Comparison of ENCODE assay signal across 3 cellular contexts in genomic region chr7:44187636-44188416, GRCh38.
TF ChIP-seq lines count a peak whose summit lies in the region.

No MANE protein-coding gene starts in this region.

TF ChIP-seq in H1, 55 proteins besides CTCF, POLR2A, EP300 and RAD21:
- no peak for TF ChIP-seq POLR2AphosphoS5 (IDR thresholded peaks at IDR 0.05; ENCODE audit: low read depth, low read length)
- no peak for TF ChIP-seq TAF7 (optimal IDR thresholded peaks at IDR 0.05; ENCODE audit: borderline replicate concordance, low read depth, low read length)
- no peak for TF ChIP-seq GTF2F1 (IDR thresholded peaks at IDR 0.05; ENCODE audit: borderline replicate concordance, low read depth, low read length)
- no peak for TF ChIP-seq NRF1 (IDR thresholded peaks at IDR 0.05; ENCODE audit: low read depth, low read length)
- no peak for TF ChIP-seq KDM4A (IDR thresholded peaks at IDR 0.05; ENCODE audit: low read depth, low read length, severe bottlenecking)
- TF ChIP-seq RNF2 (IDR thresholded peaks at IDR 0.05; ENCODE audit: borderline replicate concordance, low read depth, low read length, missing control alignments, poor library complexity, severe bottlenecking): no peak
- no peak for TF ChIP-seq CBX8 (IDR thresholded peaks at IDR 0.05; ENCODE audit: borderline replicate concordance, low read depth, low read length)
- no peak for TF ChIP-seq SP4 (IDR thresholded peaks at IDR 0.05; ENCODE audit: low read length)
- no peak for TF ChIP-seq EZH2 (IDR thresholded peaks at IDR 0.05; ENCODE audit: low read depth, low read length, severe bottlenecking)
- TF ChIP-seq SAP30 (IDR thresholded peaks at IDR 0.05; ENCODE audit: insufficient read depth, insufficient replicate concordance, low read length): no peak
- TF ChIP-seq CREB1 (IDR thresholded peaks at IDR 0.05): no peak
- no peak for TF ChIP-seq CHD1 (IDR thresholded peaks at IDR 0.05; ENCODE audit: low read depth, low read length)
- no peak for TF ChIP-seq HDAC2 (IDR thresholded peaks at IDR 0.05; ENCODE audit: borderline replicate concordance in 1 of 2, low read depth in 2 of 2, low read length in 2 of 2)
- no peak for TF ChIP-seq KDM5A (IDR thresholded peaks at IDR 0.05; ENCODE audit: low read length)
- TF ChIP-seq JUND (IDR thresholded peaks at IDR 0.05; ENCODE audit: low read length): no peak

TF ChIP-seq in neural cell, 6 proteins besides CTCF, POLR2A, EP300 and RAD21:
- TF ChIP-seq MXI1 (conservative IDR thresholded peaks at IDR 0.05; ENCODE audit: poor library complexity, severe bottlenecking) (no peak), SMC3 (conservative IDR thresholded peaks at IDR 0.05; ENCODE audit: poor library complexity) (no peak), EZH2 (IDR thresholded peaks at IDR 0.05; ENCODE audit: borderline replicate concordance, insufficient read depth, low read length, poor library complexity, severe bottlenecking) (no peak), REST (IDR thresholded peaks at IDR 0.05; ENCODE audit: borderline replicate concordance) (no peak)

TF ChIP-seq in SK-N-SH, 30 proteins besides CTCF, POLR2A, EP300 and RAD21:
- TF ChIP-seq RFX5 (IDR thresholded peaks at IDR 0.05; ENCODE audit: low read length) (no peak), SIN3A (IDR thresholded peaks at IDR 0.05; ENCODE audit: borderline replicate concordance, low read depth, low read length) (no peak), POLR2AphosphoS5 (IDR thresholded peaks at IDR 0.05; ENCODE audit: low read depth, low read length) (no peak)
TF ChIP-seq in SK-N-SH: peak in this region for 0.
